In the genomic region with DNA sequence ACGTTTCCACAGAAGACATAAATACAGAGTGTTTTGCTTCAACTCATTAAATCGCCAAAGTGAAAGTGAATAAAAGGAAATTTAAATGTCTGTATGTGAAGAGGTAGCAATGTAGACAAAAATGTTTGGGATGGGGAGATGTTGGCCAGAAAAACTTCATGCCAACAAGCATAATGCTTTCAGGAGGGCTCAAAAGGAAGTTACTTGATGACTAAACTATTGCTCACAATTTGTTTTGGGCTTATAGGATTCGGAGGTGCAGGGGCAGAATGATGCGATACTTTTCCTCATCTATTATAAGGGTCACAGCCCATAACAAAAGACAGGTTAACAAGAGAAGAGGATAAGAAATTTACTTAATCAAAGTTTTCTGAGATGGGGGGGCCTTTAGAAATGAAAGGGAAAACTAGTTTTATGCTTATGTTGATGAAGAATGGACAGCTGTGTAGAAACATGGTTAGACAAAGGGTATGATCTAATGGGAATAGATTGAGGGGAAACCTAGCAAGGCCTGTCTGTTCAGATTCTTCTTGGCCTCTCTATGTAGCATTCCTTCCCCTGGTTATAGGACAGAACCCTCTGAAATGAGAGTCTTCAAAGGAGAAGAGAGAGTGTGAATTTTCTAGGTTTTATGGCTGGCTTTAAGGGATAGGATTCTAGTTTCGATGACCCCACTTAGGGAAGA, we compare ENCODE assay signal across 20 cellular contexts.
DNase-seq lines count a peak whose midpoint lies in the region; ATAC-seq and TF ChIP-seq lines count a peak whose summit lies in the region.
"Had no signal": no experiment of that assay in that cellular context is flagged by ENCODE, and none has a peak within 500 bp of the region (broad histone marks: within the 10 kb centered on the region; RNA-seq: fewer than 3 reads in every experiment).

No MANE protein-coding gene starts in this region.

- intact Hi-C loops in CD8-positive, alpha-beta T cell (cut with DNase I, micrococcal nuclease): no loop called here

- H3K36me3 Mint-ChIP-seq in CD8-positive, alpha-beta T cell: no peaks in the 10 kb centered on the region
- H3K36me3 Mint-ChIP-seq: brain had no signal

- H3K9me3 Mint-ChIP-seq in CD8-positive, alpha-beta T cell: no peaks in the 10 kb centered on the region

- H3K27me3 Mint-ChIP-seq in CD8-positive, alpha-beta T cell (ENCODE audit: low read depth): peaks cover 2% of the 10 kb centered on the region

- H3K4me3 Mint-ChIP-seq in CD8-positive, alpha-beta T cell: no peak overlapping the region
- H3K4me3 Mint-ChIP-seq: brain had no signal

- no peaks in the 10 kb centered on the region for H3K27me3 ChIP-seq in CD8-positive, alpha-beta T cell (ENCODE audit: insufficient read depth, low read length)
- H3K27me3 ChIP-seq: heart right ventricle, neutrophil, spleen had no signal

- POLR2A ChIA-PET in CD8-positive, alpha-beta T cell (lab: Charles Lee): no interaction called here
- POLR2A ChIA-PET in HEK293T (lab: Yijun Ruan, JAX): no interaction called here

- DNase-seq in ACHN: peak; percentile 18
- DNase-seq in HS-5 (ENCODE audit: low read depth): peak; percentile 40
- DNase-seq in astrocyte of the spinal cord (ENCODE audit: low read depth, low spot score): peak; percentile 54
- DNase-seq in lung microvascular endothelial cell (ENCODE audit: low read depth in 2 of 2): peak; percentile 9 to 58
- DNase-seq in CD8-positive, alpha-beta T cell: no peak
- DNase-seq in HEK293T (ENCODE audit: extremely low spot score): no peak
- DNase-seq: activated CD4-positive, alpha-beta T cell treated with anti-CD3 and anti-CD28 coated beads, Interleukin-2, amount 50 U/mL, for 4 hours; activated effector memory CD4-positive, alpha-beta T cell treated with Interleukin-2 at 50 U/mL for 16 hours; DMS 273 treated with DMSO at 0.1 percent for 48 hours; effector CD8-positive, alpha-beta T cell; heart right ventricle; NCI-H1417 treated with DMSO at 0.1 percent for 48 hours; NCI-H510A; RPMI8226; spleen; substantia nigra had no signal

- no peak overlapping the region for H3K27ac ChIP-seq in CD8-positive, alpha-beta T cell (ENCODE audit: low read depth, low read length)
- H3K27ac ChIP-seq: heart right ventricle, neutrophil, spleen had no signal

- no peaks in the 10 kb centered on the region for H3K4me1 Mint-ChIP-seq in CD8-positive, alpha-beta T cell (ENCODE audit: low read depth)

- TF ChIP-seq CTCF in astrocyte of the spinal cord (IDR thresholded peaks at IDR 0.05; ENCODE audit: low read depth, low read length): no peak
- no peak for TF ChIP-seq CTCF in CD8-positive, alpha-beta T cell (IDR thresholded peaks at IDR 0.05)

- no peaks in the 10 kb centered on the region for H3K9me3 ChIP-seq in CD8-positive, alpha-beta T cell (ENCODE audit: low read length)
- H3K9me3 ChIP-seq: heart right ventricle, neutrophil, spleen had no signal

- CTCF ChIA-PET in CD8-positive, alpha-beta T cell (lab: Charles Lee): no interaction called here
- CTCF ChIA-PET in HEK293T (lab: Yijun Ruan, JAX): no interaction called here

- no peaks in the 10 kb centered on the region for H3K4me1 ChIP-seq in CD8-positive, alpha-beta T cell (ENCODE audit: insufficient read depth, low read length)
- H3K4me1 ChIP-seq: spleen had no signal

- in situ Hi-C loops in ACHN (cut with HindIII; ENCODE audit: low pct_ligation_motif_present, low pct_unique_long_range_greater_than_20kb, low sequenced_read_pairs) (no loop called here), astrocyte of the spinal cord (cut with HindIII; ENCODE audit: low sequenced_read_pairs) (no loop called here)

- H3K4me3 ChIP-seq in astrocyte of the spinal cord (ENCODE audit: low read depth, low read length): no peak overlapping the region
- H3K4me3 ChIP-seq in CD8-positive, alpha-beta T cell (ENCODE audit: low read depth, low read length): no peak overlapping the region
- H3K4me3 ChIP-seq: heart right ventricle, spleen had no signal

- no peaks in the 10 kb centered on the region for H3K36me3 ChIP-seq in CD8-positive, alpha-beta T cell (ENCODE audit: insufficient read depth, low read length)
- H3K36me3 ChIP-seq: heart right ventricle, neutrophil, spleen had no signal

- no peak for ATAC-seq in CD8-positive, alpha-beta T cell
- no peak for ATAC-seq in HG03159 (IDR thresholded peaks at IDR 0.05; ENCODE audit: unreplicated experiment)
- no peak for ATAC-seq in HG03280 (IDR thresholded peaks at IDR 0.05; ENCODE audit: unreplicated experiment)
- ATAC-seq: heart right ventricle had no signal

- no peak overlapping the region for H3K27ac Mint-ChIP-seq in CD8-positive, alpha-beta T cell
- H3K27ac Mint-ChIP-seq: brain had no signal

TF ChIP-seq in HEK293T, 16 proteins besides CTCF, POLR2A, EP300 and RAD21:
- TF ChIP-seq NFRKB (IDR thresholded peaks at IDR 0.05): no peak
- TF ChIP-seq ELF4 (IDR thresholded peaks at IDR 0.05): no peak
- TF ChIP-seq FOXA1 (IDR thresholded peaks at IDR 0.05): no peak

Comparison
In these comparisons a context has a peak if more than half of its experiments do, and no peak if none do; other contexts are left out.
1. DNase-seq: peak in ACHN (single experiment), HS-5 (single experiment), astrocyte of the spinal cord (single experiment) and lung microvascular endothelial cell (2 of 2); none in CD8-positive, alpha-beta T cell (0 of 7) and HEK293T (single experiment).